14 cellular contexts compared by ENCODE assay signal in genomic region chr9:14323969-14324366, GRCh38. TPM values are rescaled to one million over a fixed set of nuclear protein-coding genes. Genes with fewer than 3 reads are reported as not detected.
DNase-seq lines count a peak whose midpoint lies in the region; ATAC-seq and TF ChIP-seq lines count a peak whose summit lies in the region.
"Had no signal": no experiment of that assay in that cellular context is flagged by ENCODE, and none has a peak within 500 bp of the region (broad histone marks: within the 10 kb centered on the region; RNA-seq: fewer than 3 reads in every experiment).

No MANE protein-coding gene starts in this region.

- peak; percentile 30 for DNase-seq in NCI-H526 treated with DMSO at 0.1 percent for 48 hours (lab: John Stamatoyannopoulos, UW)
- DNase-seq in NCI-H526 (lab: John Stamatoyannopoulos, UW) = no peak
- peak; percentile 59 for DNase-seq in NCI-H69 (lab: John Stamatoyannopoulos, UW)
- no peak for DNase-seq in esophagus muscularis mucosa (ENCODE audit: extremely low spot score)
- peak; percentile 48 for DNase-seq in superior temporal gyrus (ENCODE audit: extremely low spot score)
- no peak for DNase-seq in stimulated activated CD4-positive, alpha-beta T cell treated with anti-CD3 and anti-CD28 coated beads, Interleukin-12 subunit alpha, Interleukin-12 subunit beta, amount 100 ng/mL, for 4 hours
- DNase-seq in amygdala (lab: John Stamatoyannopoulos, UW) = no peak
- DNase-seq: activated CD8-positive, alpha-beta memory T cell treated with anti-CD3 and anti-CD28 coated beads for 24 hours; activated naive CD8-positive, alpha-beta T cell treated with anti-CD3 and anti-CD28 coated beads, Interleukin-2, amount 10 ng/mL, durations not matched to agents 7 days and 5 days; DND-41; foreskin melanocyte; GOT3; pancreas had no signal

- TF ChIP-seq CTCF in esophagus muscularis mucosa (IDR thresholded peaks at IDR 0.05) = no peak

- 82% methylated on average over 1 of the region's 1 CpG for WGBS in esophagus muscularis mucosa

- no peaks in the 10 kb centered on the region for H3K27me3 ChIP-seq in esophagus muscularis mucosa
- H3K27me3 ChIP-seq: pancreas had no signal

- ATAC-seq in HG02852 (IDR thresholded peaks at IDR 0.05; ENCODE audit: unreplicated experiment) = no peak
- ATAC-seq: pancreas had no signal

- no peaks in the 10 kb centered on the region for H3K9me3 ChIP-seq in esophagus muscularis mucosa
- H3K9me3 ChIP-seq: pancreas had no signal

- intact Hi-C loops in esophagus muscularis mucosa (cut with DNase I) = loop anchor here (5.0 kb wide), 2 partner anchors 122 to 227 kb away; no protein-coding TSS in a partner anchor

- TF ChIP-seq EP300 in esophagus muscularis mucosa (IDR thresholded peaks at IDR 0.05) = no peak

- H3K36me3 ChIP-seq in esophagus muscularis mucosa = no peaks in the 10 kb centered on the region
- H3K36me3 ChIP-seq: pancreas had no signal

- peak overlapping the region; percentile 93 to 99 (median 98) for H3K27ac ChIP-seq in esophagus muscularis mucosa (replicated peaks in 1 of 4)

- peaks cover 29 to 47% (median 36%) of the 10 kb centered on the region in 4 donors for H3K4me1 ChIP-seq in esophagus muscularis mucosa

- H3K4me3 ChIP-seq in esophagus muscularis mucosa = no peak overlapping the region

- no peak for TF ChIP-seq POLR2A in esophagus muscularis mucosa (IDR thresholded peaks at IDR 0.05; ENCODE audit: low read depth)

RNA-seq across cellular contexts. Expression of gene NFIB, which starts 10.0 kb away (rescaled TPM):
- total RNA-seq in esophagus muscularis mucosa = 10 to 100 TPM; 38.1 to 64.4 (median 55.8) TPM
- total RNA-seq: activated naive CD8-positive, alpha-beta T cell treated with anti-CD3 and anti-CD28 coated beads, Interleukin-2, amount 10 ng/mL, durations not matched to agents 7 days and 5 days had no signal

Comparison
In these comparisons a context has a peak if more than half of its experiments do, and no peak if none do; other contexts are left out.
1. DNase-seq: peak in NCI-H526 treated with DMSO at 0.1 percent for 48 hours (single experiment), NCI-H69 (single experiment) and superior temporal gyrus (single experiment); none in NCI-H526 (0 of 2), esophagus muscularis mucosa (single experiment), stimulated activated CD4-positive, alpha-beta T cell treated with anti-CD3 and anti-CD28 coated beads, Interleukin-12 subunit alpha, Interleukin-12 subunit beta, amount 100 ng/mL, for 4 hours (single experiment) and amygdala (0 of 56).